ENCODE assay signal across 39 cellular contexts in the genomic region with DNA sequence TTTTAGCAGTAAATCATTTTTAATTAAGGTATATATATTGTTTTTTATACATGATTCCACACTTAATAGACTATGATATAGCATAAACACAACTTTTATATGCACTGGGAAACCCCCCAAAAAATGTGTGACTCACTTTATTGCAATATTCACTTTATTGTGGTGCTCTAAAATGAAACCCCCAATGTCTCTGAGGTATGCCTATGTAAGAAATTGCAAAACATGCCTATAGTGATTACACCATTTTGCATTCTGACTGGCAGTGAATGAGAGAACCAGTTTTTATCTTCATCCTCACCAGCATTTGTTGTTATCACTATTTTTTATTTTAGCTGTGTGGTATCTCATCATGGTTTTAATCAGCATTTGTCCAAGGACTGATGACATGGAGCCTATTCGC. TPM values are rescaled to one million over a fixed set of nuclear protein-coding genes. Genes with fewer than 3 reads are reported as not detected.
"Had no signal": no experiment of that assay in that cellular context is flagged by ENCODE, and none has a peak within 500 bp of the region (broad histone marks: within the 10 kb centered on the region; RNA-seq: fewer than 3 reads in every experiment).

No MANE protein-coding gene starts in this region.

- H3K9me3 ChIP-seq: adrenal gland had no signal

- H3K4me1 ChIP-seq: adrenal gland, body of pancreas, breast epithelium had no signal

- H3K4me3 ChIP-seq: adrenal gland, body of pancreas, breast epithelium had no signal

- H3K9me3 Mint-ChIP-seq: activated T-helper 17 cell treated with anti-CD3 and anti-CD28 coated beads, Interleukin-2, amount 50 U/mL, for 72 hours had no signal

- H3K27ac Mint-ChIP-seq: activated B cell treated with CpG ODN at 0.5 μM for 24 hours; activated CD4-positive, alpha-beta memory T cell treated with anti-CD3 and anti-CD28 coated beads for 36 hours; activated CD4-positive, alpha-beta T cell treated with anti-CD3 and anti-CD28 coated beads, Interleukin-2, amount 10 ng/mL, durations not matched to agents 24 days and 14 days; activated naive CD4-positive, alpha-beta T cell treated with anti-CD3 and anti-CD28 coated beads for 36 hours; activated naive CD4-positive, alpha-beta T cell treated with anti-CD3 and anti-CD28 coated beads, Interleukin-2, amount 50 U/mL, for 72 hours; activated naive CD8-positive, alpha-beta T cell treated with anti-CD3 and anti-CD28 coated beads for 36 hours; activated T-cell treated with anti-CD3 and anti-CD28 coated beads, Interleukin-2, amount 50 U/mL, for 72 hours; activated T-helper 1 cell treated with anti-CD3 and anti-CD28 coated beads, Interleukin-12 subunit alpha, Interleukin-12 subunit beta, Interleukin-2, Interleukin-4 antibody, amounts not matched to agents 30 ng/mL and 10 ng/mL and 1 ng/mL, durations not matched to agents 14 hours and 24 hours and 36 hours; activated T-helper 17 cell treated with anti-CD3 and anti-CD28 coated beads, Interleukin-2, amount 50 U/mL, for 72 hours; T-helper 1 cell treated with Interleukin-12 subunit alpha and Interleukin-12 subunit beta and Interleukin-4 antibody, amounts not matched to agents 30 μg/mL and 1 μg/mL, for 36 hours; T-helper 2 cell treated with Interferon-gamma antibody and Interleukin-4, amounts not matched to agents 5 μg/mL and 100 μg/mL, for 36 hours had no signal

- FAIRE-seq: astrocyte, TTC549 had no signal

- H3K27me3 ChIP-seq: body of pancreas, brain microvascular endothelial cell, breast epithelium had no signal

- H3K27ac ChIP-seq: adrenal gland, body of pancreas, brain microvascular endothelial cell, breast epithelium, VCaP had no signal

- H3K4me3 Mint-ChIP-seq: activated B cell treated with CpG ODN at 0.5 μM for 24 hours; activated CD4-positive, alpha-beta memory T cell treated with anti-CD3 and anti-CD28 coated beads for 36 hours; activated CD4-positive, alpha-beta T cell treated with anti-CD3 and anti-CD28 coated beads, Interleukin-2, amount 10 ng/mL, durations not matched to agents 24 days and 14 days; activated naive CD4-positive, alpha-beta T cell treated with anti-CD3 and anti-CD28 coated beads for 36 hours; activated naive CD8-positive, alpha-beta T cell treated with anti-CD3 and anti-CD28 coated beads for 36 hours; activated T-cell treated with anti-CD3 and anti-CD28 coated beads, Interleukin-2, amount 50 U/mL, for 4 hours; activated T-cell treated with anti-CD3 and anti-CD28 coated beads, Interleukin-2, amount 50 U/mL, for 72 hours; activated T-helper 1 cell treated with anti-CD3 and anti-CD28 coated beads, Interleukin-12 subunit alpha, Interleukin-12 subunit beta, Interleukin-2, Interleukin-4 antibody, amounts not matched to agents 30 ng/mL and 10 ng/mL and 1 ng/mL, durations not matched to agents 14 hours and 24 hours and 36 hours; activated T-helper 17 cell treated with anti-CD3 and anti-CD28 coated beads, Interleukin-2, amount 50 U/mL, for 72 hours; T-helper 1 cell treated with Interleukin-12 subunit alpha and Interleukin-12 subunit beta and Interleukin-4 antibody, amounts not matched to agents 30 μg/mL and 1 μg/mL, for 36 hours; T-helper 2 cell treated with Interferon-gamma antibody and Interleukin-4, amounts not matched to agents 5 μg/mL and 100 μg/mL, for 36 hours had no signal

- DNase-seq: activated B cell treated with CpG ODN at 0.5 μM for 24 hours; activated CD4-positive, alpha-beta memory T cell treated with anti-CD3 and anti-CD28 coated beads for 36 hours; activated CD4-positive, alpha-beta T cell treated with anti-CD3 and anti-CD28 coated beads for 4 hours; activated CD4-positive, alpha-beta T cell treated with anti-CD3 and anti-CD28 coated beads, Interleukin-2, amount 10 ng/mL, durations not matched to agents 24 days and 14 days; activated CD4-positive, alpha-beta T cell treated with anti-CD3 and anti-CD28 coated beads, Interleukin-2, amount 50 U/mL, for 1 hour; activated CD4-positive, alpha-beta T cell treated with anti-CD3 and anti-CD28 coated beads, Interleukin-2, amount 50 U/mL, for 4 hours; activated CD4-positive, CD25-positive, alpha-beta regulatory T cell treated with anti-CD3 and anti-CD28 coated beads, Interleukin-2, amount 50 U/mL, for 72 hours; activated CD8-positive, alpha-beta memory T cell treated with anti-CD3 and anti-CD28 coated beads, Interleukin-2, amount 50 U/mL, for 4 hours; activated effector memory CD4-positive, alpha-beta T cell treated with anti-CD3 and anti-CD28 coated beads, Interleukin-2, amount 50 U/mL, for 16 hours; activated gamma-delta T cell treated with Interleukin-2 at 50 U/mL for 16 hours; activated naive CD4-positive, alpha-beta T cell; activated naive CD4-positive, alpha-beta T cell treated with anti-CD3 and anti-CD28 coated beads for 36 hours; activated naive CD4-positive, alpha-beta T cell treated with anti-CD3 and anti-CD28 coated beads, Interleukin-2, amount 50 U/mL, for 16 hours; activated naive CD8-positive, alpha-beta T cell treated with anti-CD3 and anti-CD28 coated beads for 36 hours; activated T-cell treated with anti-CD3 and anti-CD28 coated beads for 4 hours; activated T-cell treated with anti-CD3 and anti-CD28 coated beads, Interleukin-2, amount 50 U/mL, for 1 hour; activated T-cell treated with anti-CD3 and anti-CD28 coated beads, Interleukin-2, amount 50 U/mL, for 4 hours; activated T-cell treated with anti-CD3 and anti-CD28 coated beads, Interleukin-2, amount 50 U/mL, for 72 hours; adrenal gland; amniotic stem cell; aorta; body of pancreas; brain microvascular endothelial cell; central memory CD4-positive, alpha-beta T cell; T-helper 1 cell; T-helper 2 cell; T-helper 9 cell had no signal

- H3K36me3 ChIP-seq: adrenal gland, brain microvascular endothelial cell, breast epithelium had no signal

- H3K36me3 Mint-ChIP-seq: activated CD4-positive, alpha-beta memory T cell treated with anti-CD3 and anti-CD28 coated beads for 36 hours; activated naive CD8-positive, alpha-beta T cell treated with anti-CD3 and anti-CD28 coated beads for 36 hours had no signal

- H3K4me1 Mint-ChIP-seq: activated B cell treated with CpG ODN at 0.5 μM for 24 hours had no signal

- ATAC-seq: activated naive CD4-positive, alpha-beta T cell treated with anti-CD3 and anti-CD28 coated beads, Interleukin-2, amount 50 U/mL, for 72 hours; activated T-cell treated with anti-CD3 and anti-CD28 coated beads, Interleukin-2, amount 50 U/mL, for 4 hours; activated T-helper 17 cell treated with anti-CD3 and anti-CD28 coated beads, Interleukin-2, amount 50 U/mL, for 72 hours; body of pancreas had no signal

RNA-seq across cellular contexts. Expression of gene CST11, which starts 8.5 kb away (rescaled TPM):
- total RNA-seq: activated B cell treated with CpG ODN at 0.5 μM for 24 hours; activated CD4-positive, alpha-beta memory T cell treated with anti-CD3 and anti-CD28 coated beads for 36 hours; activated CD4-positive, alpha-beta T cell treated with anti-CD3 and anti-CD28 coated beads, Interleukin-2, amount 10 ng/mL, durations not matched to agents 24 days and 14 days; activated CD8-positive, alpha-beta memory T cell treated with anti-CD3 and anti-CD28 coated beads for 36 hours; activated naive CD4-positive, alpha-beta T cell treated with anti-CD3 and anti-CD28 coated beads for 36 hours; activated naive CD4-positive, alpha-beta T cell treated with anti-CD3 and anti-CD28 coated beads, Interleukin-2, amount 50 U/mL, for 72 hours; activated naive CD8-positive, alpha-beta T cell treated with anti-CD3 and anti-CD28 coated beads for 36 hours; activated T-cell treated with anti-CD3 and anti-CD28 coated beads, Interleukin-2, amount 50 U/mL, for 4 hours; activated T-cell treated with anti-CD3 and anti-CD28 coated beads, Interleukin-2, amount 50 U/mL, for 72 hours; activated T-helper 1 cell treated with anti-CD3 and anti-CD28 coated beads, Interleukin-12 subunit alpha, Interleukin-12 subunit beta, Interleukin-2, Interleukin-4 antibody, amounts not matched to agents 30 ng/mL and 10 ng/mL and 1 ng/mL, durations not matched to agents 14 hours and 24 hours and 36 hours; activated T-helper 17 cell treated with anti-CD3 and anti-CD28 coated beads, Interleukin-2, amount 50 U/mL, for 72 hours; adrenal gland; aorta; astrocyte; body of pancreas; breast epithelium; cardiac septum; cerebellum had no signal
- polyA plus RNA-seq: adrenal gland, aorta had no signal

RNA-seq across cellular contexts. Expression of gene CSTL1, which starts 21.7 kb away (rescaled TPM):
- total RNA-seq: activated B cell treated with CpG ODN at 0.5 μM for 24 hours; activated CD4-positive, alpha-beta memory T cell treated with anti-CD3 and anti-CD28 coated beads for 36 hours; activated CD4-positive, alpha-beta T cell treated with anti-CD3 and anti-CD28 coated beads, Interleukin-2, amount 10 ng/mL, durations not matched to agents 24 days and 14 days; activated CD8-positive, alpha-beta memory T cell treated with anti-CD3 and anti-CD28 coated beads for 36 hours; activated naive CD4-positive, alpha-beta T cell treated with anti-CD3 and anti-CD28 coated beads for 36 hours; activated naive CD4-positive, alpha-beta T cell treated with anti-CD3 and anti-CD28 coated beads, Interleukin-2, amount 50 U/mL, for 72 hours; activated naive CD8-positive, alpha-beta T cell treated with anti-CD3 and anti-CD28 coated beads for 36 hours; activated T-cell treated with anti-CD3 and anti-CD28 coated beads, Interleukin-2, amount 50 U/mL, for 4 hours; activated T-cell treated with anti-CD3 and anti-CD28 coated beads, Interleukin-2, amount 50 U/mL, for 72 hours; activated T-helper 1 cell treated with anti-CD3 and anti-CD28 coated beads, Interleukin-12 subunit alpha, Interleukin-12 subunit beta, Interleukin-2, Interleukin-4 antibody, amounts not matched to agents 30 ng/mL and 10 ng/mL and 1 ng/mL, durations not matched to agents 14 hours and 24 hours and 36 hours; activated T-helper 17 cell treated with anti-CD3 and anti-CD28 coated beads, Interleukin-2, amount 50 U/mL, for 72 hours; adrenal gland; aorta; astrocyte; body of pancreas; breast epithelium; cardiac septum; cerebellum had no signal
- polyA plus RNA-seq: adrenal gland, aorta had no signal

RNA-seq across cellular contexts. Expression of gene CST8, which starts 29.7 kb away (rescaled TPM):
- total RNA-seq: activated B cell treated with CpG ODN at 0.5 μM for 24 hours; activated CD4-positive, alpha-beta memory T cell treated with anti-CD3 and anti-CD28 coated beads for 36 hours; activated CD4-positive, alpha-beta T cell treated with anti-CD3 and anti-CD28 coated beads, Interleukin-2, amount 10 ng/mL, durations not matched to agents 24 days and 14 days; activated CD8-positive, alpha-beta memory T cell treated with anti-CD3 and anti-CD28 coated beads for 36 hours; activated naive CD4-positive, alpha-beta T cell treated with anti-CD3 and anti-CD28 coated beads for 36 hours; activated naive CD4-positive, alpha-beta T cell treated with anti-CD3 and anti-CD28 coated beads, Interleukin-2, amount 50 U/mL, for 72 hours; activated naive CD8-positive, alpha-beta T cell treated with anti-CD3 and anti-CD28 coated beads for 36 hours; activated T-cell treated with anti-CD3 and anti-CD28 coated beads, Interleukin-2, amount 50 U/mL, for 4 hours; activated T-cell treated with anti-CD3 and anti-CD28 coated beads, Interleukin-2, amount 50 U/mL, for 72 hours; activated T-helper 1 cell treated with anti-CD3 and anti-CD28 coated beads, Interleukin-12 subunit alpha, Interleukin-12 subunit beta, Interleukin-2, Interleukin-4 antibody, amounts not matched to agents 30 ng/mL and 10 ng/mL and 1 ng/mL, durations not matched to agents 14 hours and 24 hours and 36 hours; adrenal gland; aorta; astrocyte; body of pancreas; breast epithelium; cardiac septum; cerebellum had no signal
- polyA plus RNA-seq: adrenal gland, aorta had no signal
